ENCODE assay signal across 12 cellular contexts in the genomic region with DNA sequence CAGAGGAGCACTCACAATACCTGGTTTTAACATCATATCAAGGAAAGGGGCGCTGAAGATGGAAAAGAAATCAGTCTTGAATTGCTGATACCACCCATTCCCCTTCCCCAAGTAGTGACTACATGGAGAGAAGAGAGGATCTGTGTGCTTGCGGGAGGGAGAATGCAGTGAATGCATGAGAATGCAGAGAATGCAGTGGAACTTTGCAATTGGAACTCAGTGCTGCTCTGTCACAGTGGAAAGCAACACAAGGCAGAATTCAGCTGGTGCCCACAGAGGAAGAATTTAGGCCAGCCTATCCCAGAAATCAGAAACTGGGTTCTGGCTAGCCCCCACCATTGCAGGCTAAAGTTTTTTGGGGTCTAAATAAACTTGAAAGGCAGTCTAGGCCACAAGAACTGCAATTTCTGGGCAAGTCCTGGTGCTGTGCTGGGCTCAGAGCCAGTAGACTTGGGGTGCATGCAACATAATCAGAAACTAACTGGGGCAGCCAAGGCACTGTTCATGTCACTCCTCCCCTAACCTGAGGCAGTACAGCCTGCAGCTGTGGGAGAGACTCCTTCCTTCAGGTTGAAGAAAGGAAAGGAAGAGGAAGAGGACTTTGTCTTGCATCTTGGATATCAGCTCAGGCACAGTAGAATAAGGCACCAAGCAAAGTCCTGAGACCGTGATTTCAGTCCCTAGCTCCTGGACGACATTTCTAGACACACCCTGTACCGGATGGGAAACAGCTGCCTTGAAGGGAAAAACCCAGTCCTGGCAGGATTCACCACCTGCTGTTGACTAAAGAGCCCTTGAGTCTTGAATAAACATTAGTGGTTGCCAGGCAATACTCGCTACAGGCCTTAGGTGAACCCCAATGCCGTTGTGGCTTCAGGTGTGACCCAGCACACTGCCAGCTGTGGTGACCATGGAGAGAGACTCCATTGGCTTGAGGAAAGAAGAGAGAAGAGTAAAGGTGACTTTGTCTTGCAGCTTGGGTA.
A peak's percentile ranks its signal among the peaks of the same experiment; 100 is the strongest.
DNase-seq lines count a peak whose midpoint lies in the region; ATAC-seq, FAIRE-seq and TF ChIP-seq lines count a peak whose summit lies in the region.
"Had no signal": no experiment of that assay in that cellular context is flagged by ENCODE, and none has a peak within 500 bp of the region (broad histone marks: within the 10 kb centered on the region; RNA-seq: fewer than 3 reads in every experiment).

No MANE protein-coding gene starts in this region.

- H3K27ac ChIP-seq in right atrium auricular region, result no peak overlapping the region
- H3K27ac ChIP-seq: neutrophil had no signal

- no peak overlapping the region for H3K4me3 Mint-ChIP-seq in type B pancreatic cell

- peaks cover 4% of the 10 kb centered on the region for H3K9me3 Mint-ChIP-seq in type B pancreatic cell

- peak overlapping the region; percentile 17 for H3K27ac Mint-ChIP-seq in type B pancreatic cell

- no peaks in the 10 kb centered on the region for H3K4me1 Mint-ChIP-seq in type B pancreatic cell (ENCODE audit: unreplicated experiment)

- H3K36me3 Mint-ChIP-seq in type B pancreatic cell, result no peaks in the 10 kb centered on the region

- intact Hi-C loops in Right ventricle myocardium superior (cut with DNase I), result no loop called here

- H3K27me3 ChIP-seq in right atrium auricular region, result no peaks in the 10 kb centered on the region
- H3K27me3 ChIP-seq: neutrophil had no signal

- H3K9me3 ChIP-seq in right atrium auricular region, result no peaks in the 10 kb centered on the region
- H3K9me3 ChIP-seq: HAP-1, neutrophil had no signal

- H3K36me3 ChIP-seq in right atrium auricular region, result no peaks in the 10 kb centered on the region
- H3K36me3 ChIP-seq: HAP-1, neutrophil had no signal

- ATAC-seq in Right ventricle myocardium superior (ENCODE audit: poor library complexity) (peak; percentile 15), GM21423 (IDR thresholded peaks at IDR 0.05; ENCODE audit: unreplicated experiment) (no peak)

- peaks cover 0 to 5% of the 10 kb centered on the region in 2 donors for H3K4me1 ChIP-seq in right atrium auricular region
- H3K4me1 ChIP-seq: HAP-1 had no signal

- DNase-seq in Right ventricle myocardium superior (no peak), right atrium auricular region (ENCODE audit: low spot score) (no peak), NCI-H510A treated with DMSO at 0.1 percent for 48 hours (lab: John Stamatoyannopoulos, UW) (peak; percentile 98), epithelial cell of esophagus (ENCODE audit: low read depth) (peak; percentile 72), type B pancreatic cell (ENCODE audit: extremely low spot score, unreplicated experiment) (no peak), D721Med (ENCODE audit: insufficient read length, low spot score) (no peak), UCSD-AML1 (lab: John Stamatoyannopoulos, UW; ENCODE audit: unreplicated experiment) (no peak)
- DNase-seq: EL, NCI-H446 had no signal

- peaks cover 6% of the 10 kb centered on the region for H3K27me3 Mint-ChIP-seq in type B pancreatic cell

- no peak for TF ChIP-seq CTCF in right atrium auricular region (IDR thresholded peaks at IDR 0.05)
- no peak for TF ChIP-seq CTCF in epithelial cell of esophagus (IDR thresholded peaks at IDR 0.05; ENCODE audit: insufficient read depth, low read depth, low read length, missing control alignments)
- TF ChIP-seq CTCF in type B pancreatic cell (conservative IDR thresholded peaks at IDR 0.05), result no peak
- TF ChIP-seq CTCF in D721Med (IDR thresholded peaks at IDR 0.05; ENCODE audit: insufficient read depth, missing control alignments), result no peak

- FAIRE-seq in D721Med (lab: Jason Lieb, UNC), result no peak

- no peak overlapping the region for H3K4me3 ChIP-seq in right atrium auricular region
- H3K4me3 ChIP-seq in epithelial cell of esophagus (ENCODE audit: low read length), result no peak overlapping the region
- H3K4me3 ChIP-seq: HAP-1 had no signal

Comparison
In these comparisons a context has a peak if more than half of its experiments do, and no peak if none do; other contexts are left out.
1. DNase-seq: peak in NCI-H510A treated with DMSO at 0.1 percent for 48 hours (single experiment) and epithelial cell of esophagus (single experiment); none in Right ventricle myocardium superior (single experiment), right atrium auricular region (single experiment), type B pancreatic cell (single experiment), D721Med (single experiment) and UCSD-AML1 (single experiment).